Comparison of ENCODE assay signal across 18 cellular contexts in the genomic region with DNA sequence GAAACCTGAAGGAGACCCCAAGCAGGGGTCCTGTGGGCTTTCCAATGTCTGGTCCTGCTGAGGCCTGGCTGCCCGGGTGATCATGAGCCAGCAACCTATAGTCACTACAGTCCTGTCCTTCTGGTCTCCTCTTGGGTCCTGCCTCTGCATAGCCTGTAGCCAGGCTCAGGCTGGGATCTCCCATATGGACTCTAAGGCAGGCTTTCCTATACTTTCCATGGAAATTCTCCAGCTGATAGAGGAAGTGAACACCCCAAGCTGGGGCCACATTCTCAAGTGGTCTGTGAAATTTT. TPM values are rescaled to one million over a fixed set of nuclear protein-coding genes. Genes with fewer than 3 reads are reported as not detected.
DNase-seq lines count a peak whose midpoint lies in the region; FAIRE-seq and TF ChIP-seq lines count a peak whose summit lies in the region.
"Had no signal": no experiment of that assay in that cellular context is flagged by ENCODE, and none has a peak within 500 bp of the region (broad histone marks: within the 10 kb centered on the region; RNA-seq: fewer than 3 reads in every experiment).

No MANE protein-coding gene starts in this region.

- no peak for FAIRE-seq in urothelium cell line (lab: Jason Lieb, UNC)
- FAIRE-seq: GM12892, HepG2, HTR-8/SVneo had no signal

- H3K27me3 Mint-ChIP-seq in activated CD4-positive, alpha-beta T cell treated with anti-CD3 and anti-CD28 coated beads, Interleukin-2, amount 10 ng/mL, durations not matched to agents 24 days and 14 days = peaks cover 20% of the 10 kb centered on the region
- H3K27me3 Mint-ChIP-seq in Caco-2 (ENCODE audit: insufficient read depth, unreplicated experiment) (no peaks in the 10 kb centered on the region), type B pancreatic cell (peaks cover 7% of the 10 kb centered on the region)

- H3K4me1 Mint-ChIP-seq in activated CD4-positive, alpha-beta T cell treated with anti-CD3 and anti-CD28 coated beads, Interleukin-2, amount 10 ng/mL, durations not matched to agents 24 days and 14 days = peaks cover 4% of the 10 kb centered on the region
- H3K4me1 Mint-ChIP-seq in Caco-2 (ENCODE audit: low read depth, unreplicated experiment) (peaks cover 30% of the 10 kb centered on the region), type B pancreatic cell (ENCODE audit: unreplicated experiment) (peaks cover 6% of the 10 kb centered on the region)

- H3K9me3 ChIP-seq in Caco-2 = no peaks in the 10 kb centered on the region
- no peaks in the 10 kb centered on the region for H3K9me3 ChIP-seq in esophagus muscularis mucosa
- H3K9me3 ChIP-seq: BLaER1 treated with 17β-estradiol and CSF1 and Interleukin-3, amounts not matched to agents 10 nM and 100 nM had no signal

- CTCF ChIA-PET in Caco-2 (lab: Charles Lee) = no interaction called here

- no peak overlapping the region for H3K4me3 Mint-ChIP-seq in activated CD4-positive, alpha-beta T cell treated with anti-CD3 and anti-CD28 coated beads, Interleukin-2, amount 10 ng/mL, durations not matched to agents 24 days and 14 days
- H3K4me3 Mint-ChIP-seq in Caco-2 (ENCODE audit: unreplicated experiment) (no peak overlapping the region), type B pancreatic cell (no peak overlapping the region)
- H3K4me3 Mint-ChIP-seq: CD4-positive, CD25-positive, alpha-beta regulatory T cell; HFFc6 had no signal

- H3K36me3 ChIP-seq in Caco-2 (ENCODE audit: control insufficient read depth, insufficient read depth, low read length) (no peaks in the 10 kb centered on the region), esophagus muscularis mucosa (no peaks in the 10 kb centered on the region)
- H3K36me3 ChIP-seq: BLaER1 treated with 17β-estradiol and CSF1 and Interleukin-3, amounts not matched to agents 10 nM and 100 nM had no signal

- WGBS in esophagus muscularis mucosa = no CpG with 5 or more reads among the region's 1 CpG

- POLR2A ChIA-PET in Caco-2 (lab: Charles Lee) = no interaction called here

- H3K4me1 ChIP-seq in Caco-2 = peaks cover 39% of the 10 kb centered on the region
- no peaks in the 10 kb centered on the region for H3K4me1 ChIP-seq in esophagus muscularis mucosa

- intact Hi-C loops in activated CD4-positive, alpha-beta T cell treated with anti-CD3 and anti-CD28 coated beads, Interleukin-2, amount 10 ng/mL, durations not matched to agents 24 days and 14 days (cut with micrococcal nuclease) = no loop called here
- intact Hi-C loops in Caco-2 (cut with micrococcal nuclease; ENCODE audit: unreplicated experiment) = no loop called here
- intact Hi-C loops in esophagus muscularis mucosa (cut with DNase I) = loop anchor here (5.0 kb wide), 1 partner anchor 55 kb away; no protein-coding TSS in a partner anchor

- no peak for TF ChIP-seq POLR2A in esophagus muscularis mucosa (IDR thresholded peaks at IDR 0.05; ENCODE audit: low read depth)

- TF ChIP-seq EP300 in esophagus muscularis mucosa (IDR thresholded peaks at IDR 0.05) = no peak

- no peak overlapping the region for H3K27ac Mint-ChIP-seq in activated CD4-positive, alpha-beta T cell treated with anti-CD3 and anti-CD28 coated beads, Interleukin-2, amount 10 ng/mL, durations not matched to agents 24 days and 14 days
- H3K27ac Mint-ChIP-seq in Caco-2 (ENCODE audit: unreplicated experiment) (peak overlapping the region; percentile 8), type B pancreatic cell (no peak overlapping the region)
- H3K27ac Mint-ChIP-seq: CD4-positive, CD25-positive, alpha-beta regulatory T cell had no signal

- peak; percentile 40 for DNase-seq in activated CD4-positive, alpha-beta T cell treated with anti-CD3 and anti-CD28 coated beads, Interleukin-2, amount 10 ng/mL, durations not matched to agents 24 days and 14 days
- DNase-seq in activated CD4-positive, alpha-beta T cell treated with anti-CD3 and anti-CD28 coated beads for 48 hours = no peak
- DNase-seq in Caco-2 = no peak
- DNase-seq in esophagus muscularis mucosa (ENCODE audit: extremely low spot score) = peak; percentile 87
- peak; percentile 39 for DNase-seq in type B pancreatic cell (ENCODE audit: extremely low spot score, unreplicated experiment)
- DNase-seq in GF-D8 (lab: John Stamatoyannopoulos, UW) = no peak
- no peak for DNase-seq in urothelium cell line (ENCODE audit: low spot score)
- DNase-seq: CD4-positive, CD25-positive, alpha-beta regulatory T cell; DMS79; HCEC 1CT; HFFc6 had no signal

- H3K27ac ChIP-seq in esophagus muscularis mucosa (replicated peaks in 1 of 4) = no peak overlapping the region
- H3K27ac ChIP-seq: 22Rv1; BLaER1 treated with 17β-estradiol and CSF1 and Interleukin-3, amounts not matched to agents 10 nM and 100 nM had no signal

- H3K9me3 Mint-ChIP-seq in activated CD4-positive, alpha-beta T cell treated with anti-CD3 and anti-CD28 coated beads, Interleukin-2, amount 10 ng/mL, durations not matched to agents 24 days and 14 days = no peaks in the 10 kb centered on the region
- H3K9me3 Mint-ChIP-seq in Caco-2 (ENCODE audit: unreplicated experiment) (no peaks in the 10 kb centered on the region), type B pancreatic cell (no peaks in the 10 kb centered on the region)
- H3K9me3 Mint-ChIP-seq: CD4-positive, CD25-positive, alpha-beta regulatory T cell; HFFc6 had no signal

- H3K36me3 Mint-ChIP-seq in activated CD4-positive, alpha-beta T cell treated with anti-CD3 and anti-CD28 coated beads, Interleukin-2, amount 10 ng/mL, durations not matched to agents 24 days and 14 days (ENCODE audit: low read depth) = no peaks in the 10 kb centered on the region
- H3K36me3 Mint-ChIP-seq in Caco-2 (ENCODE audit: insufficient read depth, unreplicated experiment) (peaks cover 9% of the 10 kb centered on the region), type B pancreatic cell (no peaks in the 10 kb centered on the region)
- H3K36me3 Mint-ChIP-seq: CD4-positive, CD25-positive, alpha-beta regulatory T cell had no signal

- no peaks in the 10 kb centered on the region for H3K27me3 ChIP-seq in Caco-2 (replicated peaks; ENCODE audit: control insufficient read depth, insufficient read depth, low read length)
- no peaks in the 10 kb centered on the region for H3K27me3 ChIP-seq in esophagus muscularis mucosa

- H3K4me3 ChIP-seq in Caco-2 (ENCODE audit: low read depth, low read length) (no peak overlapping the region), esophagus muscularis mucosa (no peak overlapping the region)
- H3K4me3 ChIP-seq: BLaER1 treated with 17β-estradiol and CSF1 and Interleukin-3, amounts not matched to agents 10 nM and 100 nM had no signal

- BruUV-seq in Caco-2 (replicated peaks; lab: Mats Ljungman, UMichigan) = no TSS peak

- TF ChIP-seq CTCF in Caco-2 (IDR thresholded peaks at IDR 0.05; ENCODE audit: insufficient read depth in 1 of 2, low read depth in 1 of 2, low read length in 1 of 2, severe bottlenecking in 1 of 2, unreplicated experiment in 1 of 2) (no peak), esophagus muscularis mucosa (IDR thresholded peaks at IDR 0.05) (no peak), type B pancreatic cell (conservative IDR thresholded peaks at IDR 0.05) (no peak)

RNA-seq across cellular contexts. Expression of a gene that starts 26.4 kb away (rescaled TPM):
- 0.17 TPM in 1 of 2 replicates, not detected in the other for total RNA-seq in activated CD4-positive, alpha-beta T cell treated with anti-CD3 and anti-CD28 coated beads, Interleukin-2, amount 10 ng/mL, durations not matched to agents 24 days and 14 days
- total RNA-seq in Caco-2 (2022) (14.1 and 20.9 TPM in 2 replicates), esophagus muscularis mucosa (not detected), type B pancreatic cell (ENCODE audit: low replicate concordance) (0.94 and 2.0 TPM in 2 replicates)
- total RNA-seq: CD4-positive, CD25-positive, alpha-beta regulatory T cell; G401; HepG2 had no signal

RNA-seq across cellular contexts. Expression of a gene that starts 34.0 kb away (rescaled TPM):
- not detected in 2 replicates for total RNA-seq in activated CD4-positive, alpha-beta T cell treated with anti-CD3 and anti-CD28 coated beads, Interleukin-2, amount 10 ng/mL, durations not matched to agents 24 days and 14 days
- total RNA-seq in Caco-2 (2022) (not detected in 2 replicates), esophagus muscularis mucosa (not detected), type B pancreatic cell (ENCODE audit: low replicate concordance) (not detected in 2 replicates)
- total RNA-seq: CD4-positive, CD25-positive, alpha-beta regulatory T cell; G401; H4; HepG2; HFFc6 had no signal

Comparison
In these comparisons a context has a peak if more than half of its experiments do, and no peak if none do; other contexts are left out.
1. DNase-seq: peak in activated CD4-positive, alpha-beta T cell treated with anti-CD3 and anti-CD28 coated beads, Interleukin-2, amount 10 ng/mL, durations not matched to agents 24 days and 14 days (single experiment), esophagus muscularis mucosa (single experiment) and type B pancreatic cell (single experiment); none in activated CD4-positive, alpha-beta T cell treated with anti-CD3 and anti-CD28 coated beads for 48 hours (single experiment), Caco-2 (0 of 2), GF-D8 (single experiment) and urothelium cell line (single experiment).